1 cellular context compared by ENCODE assay signal in the genomic region with DNA sequence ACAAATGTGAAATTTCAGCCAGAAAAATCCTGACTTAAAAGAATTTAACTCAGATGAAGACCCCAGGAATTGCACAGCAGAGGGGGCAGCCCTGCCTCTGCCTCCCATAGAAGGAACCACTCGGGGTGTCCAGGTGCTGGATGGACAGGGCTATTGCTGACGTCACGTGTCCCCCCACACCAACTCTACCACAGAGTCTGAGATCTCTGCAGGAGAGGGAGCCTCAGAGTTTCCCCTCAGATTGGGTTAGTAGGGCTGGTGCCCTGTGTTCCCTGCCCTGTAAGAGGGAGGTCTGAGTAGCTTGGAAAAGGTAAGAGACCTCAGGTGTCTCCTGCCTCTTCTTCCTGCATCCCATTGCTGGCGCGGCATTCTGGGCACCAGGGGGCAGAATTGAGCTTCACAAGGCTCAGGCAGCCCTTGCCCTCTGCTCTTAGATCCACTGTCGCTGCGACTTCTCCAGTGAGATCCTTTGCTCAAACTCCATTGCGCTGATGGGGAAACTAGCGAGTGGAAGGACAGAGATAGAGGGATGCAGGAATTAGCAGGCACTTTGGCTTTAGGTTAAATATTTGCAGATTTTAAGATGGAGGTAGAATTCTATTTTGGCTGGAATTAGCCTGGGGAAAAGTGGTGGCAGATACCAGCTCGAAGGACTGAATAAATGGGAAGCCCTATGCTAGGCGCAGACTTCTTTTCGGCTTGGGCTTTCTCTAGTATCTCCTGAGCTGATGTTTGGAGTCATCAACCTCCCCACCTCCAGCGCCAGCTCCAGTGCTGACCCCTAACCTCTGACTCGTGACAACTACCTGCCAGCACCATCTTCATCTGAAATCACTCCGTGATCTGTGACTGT.
TF ChIP-seq lines count a peak whose summit lies in the region.

No MANE protein-coding gene starts in this region.

TF ChIP-seq in K562, 482 proteins besides CTCF, POLR2A, EP300 and RAD21 (continued from another document and continues in another):
- TF ChIP-seq, protein P1, sequence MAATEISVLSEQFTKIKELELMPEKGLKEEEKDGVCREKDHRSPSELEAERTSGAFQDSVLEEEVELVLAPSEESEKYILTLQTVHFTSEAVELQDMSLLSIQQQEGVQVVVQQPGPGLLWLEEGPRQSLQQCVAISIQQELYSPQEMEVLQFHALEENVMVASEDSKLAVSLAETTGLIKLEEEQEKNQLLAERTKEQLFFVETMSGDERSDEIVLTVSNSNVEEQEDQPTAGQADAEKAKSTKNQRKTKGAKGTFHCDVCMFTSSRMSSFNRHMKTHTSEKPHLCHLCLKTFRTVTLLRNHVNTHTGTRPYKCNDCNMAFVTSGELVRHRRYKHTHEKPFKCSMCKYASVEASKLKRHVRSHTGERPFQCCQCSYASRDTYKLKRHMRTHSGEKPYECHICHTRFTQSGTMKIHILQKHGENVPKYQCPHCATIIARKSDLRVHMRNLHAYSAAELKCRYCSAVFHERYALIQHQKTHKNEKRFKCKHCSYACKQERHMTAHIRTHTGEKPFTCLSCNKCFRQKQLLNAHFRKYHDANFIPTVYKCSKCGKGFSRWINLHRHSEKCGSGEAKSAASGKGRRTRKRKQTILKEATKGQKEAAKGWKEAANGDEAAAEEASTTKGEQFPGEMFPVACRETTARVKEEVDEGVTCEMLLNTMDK (IDR thresholded peaks at IDR 0.05; ENCODE audit: borderline replicate concordance, insufficient read depth, low read depth, low read length, poor library complexity, severe bottlenecking): no peak
- TF ChIP-seq GTF2A2 (tag; IDR thresholded peaks at IDR 0.05) (no peak), HMG20B (CRISPR knock-in tag; IDR thresholded peaks at IDR 0.05) (no peak), KLF16 (IDR thresholded peaks at IDR 0.05) (peak; percentile 36; the same call in 1 of the 2 replicates), HNRNPK (IDR thresholded peaks at IDR 0.05; ENCODE audit: low read depth, low read length, poor library complexity, severe bottlenecking) (no peak), SIN3B (IDR thresholded peaks at IDR 0.05; ENCODE audit: low read depth) (no peak), TEAD1 (CRISPR knock-in tag; IDR thresholded peaks at IDR 0.05) (peak in 1 of 2 experiments; percentile 97; a peak in 2 of 4 replicates), LCOR (CRISPR knock-in tag; IDR thresholded peaks at IDR 0.05) (no peak), ZNF644 (tag; IDR thresholded peaks at IDR 0.05; ENCODE audit: low read depth) (no peak), CC2D1A (IDR thresholded peaks at IDR 0.05) (peak; percentile 62; the same call in 1 of the 2 replicates), ZBTB7A (IDR thresholded peaks at IDR 0.05; ENCODE audit: borderline replicate concordance, control insufficient read depth, low read depth, low read length) (no peak), RFX1 (IDR thresholded peaks at IDR 0.05) (no peak), PCBP2 (IDR thresholded peaks at IDR 0.05; ENCODE audit: low read depth, low read length, poor library complexity, severe bottlenecking) (no peak), SMARCB1 (IDR thresholded peaks at IDR 0.05; ENCODE audit: insufficient read length, low read depth) (no peak), BRD4 (IDR thresholded peaks at IDR 0.05) (no peak), ZNF282 (CRISPR knock-in tag; IDR thresholded peaks at IDR 0.05) (no peak), ZNF143 (CRISPR knock-in tag; IDR thresholded peaks at IDR 0.05) (no peak), L3MBTL2 (IDR thresholded peaks at IDR 0.05) (no peak), XRCC4 (IDR thresholded peaks at IDR 0.05; ENCODE audit: extremely low read depth, insufficient read depth, insufficient read length) (no peak), CAMTA2 (CRISPR knock-in tag; conservative IDR thresholded peaks at IDR 0.05) (no peak), SMARCA4 (IDR thresholded peaks at IDR 0.05) (no peak), ZNF764 (CRISPR knock-in tag; IDR thresholded peaks at IDR 0.05; ENCODE audit: low read depth) (no peak)
- TF ChIP-seq, protein P2, sequence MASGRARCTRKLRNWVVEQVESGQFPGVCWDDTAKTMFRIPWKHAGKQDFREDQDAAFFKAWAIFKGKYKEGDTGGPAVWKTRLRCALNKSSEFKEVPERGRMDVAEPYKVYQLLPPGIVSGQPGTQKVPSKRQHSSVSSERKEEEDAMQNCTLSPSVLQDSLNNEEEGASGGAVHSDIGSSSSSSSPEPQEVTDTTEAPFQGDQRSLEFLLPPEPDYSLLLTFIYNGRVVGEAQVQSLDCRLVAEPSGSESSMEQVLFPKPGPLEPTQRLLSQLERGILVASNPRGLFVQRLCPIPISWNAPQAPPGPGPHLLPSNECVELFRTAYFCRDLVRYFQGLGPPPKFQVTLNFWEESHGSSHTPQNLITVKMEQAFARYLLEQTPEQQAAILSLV (tag; IDR thresholded peaks at IDR 0.05): no peak
- TF ChIP-seq, protein P3, sequence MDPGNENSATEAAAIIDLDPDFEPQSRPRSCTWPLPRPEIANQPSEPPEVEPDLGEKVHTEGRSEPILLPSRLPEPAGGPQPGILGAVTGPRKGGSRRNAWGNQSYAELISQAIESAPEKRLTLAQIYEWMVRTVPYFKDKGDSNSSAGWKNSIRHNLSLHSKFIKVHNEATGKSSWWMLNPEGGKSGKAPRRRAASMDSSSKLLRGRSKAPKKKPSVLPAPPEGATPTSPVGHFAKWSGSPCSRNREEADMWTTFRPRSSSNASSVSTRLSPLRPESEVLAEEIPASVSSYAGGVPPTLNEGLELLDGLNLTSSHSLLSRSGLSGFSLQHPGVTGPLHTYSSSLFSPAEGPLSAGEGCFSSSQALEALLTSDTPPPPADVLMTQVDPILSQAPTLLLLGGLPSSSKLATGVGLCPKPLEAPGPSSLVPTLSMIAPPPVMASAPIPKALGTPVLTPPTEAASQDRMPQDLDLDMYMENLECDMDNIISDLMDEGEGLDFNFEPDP (CRISPR knock-in tag; IDR thresholded peaks at IDR 0.05): no peak
- TF ChIP-seq, protein P4, sequence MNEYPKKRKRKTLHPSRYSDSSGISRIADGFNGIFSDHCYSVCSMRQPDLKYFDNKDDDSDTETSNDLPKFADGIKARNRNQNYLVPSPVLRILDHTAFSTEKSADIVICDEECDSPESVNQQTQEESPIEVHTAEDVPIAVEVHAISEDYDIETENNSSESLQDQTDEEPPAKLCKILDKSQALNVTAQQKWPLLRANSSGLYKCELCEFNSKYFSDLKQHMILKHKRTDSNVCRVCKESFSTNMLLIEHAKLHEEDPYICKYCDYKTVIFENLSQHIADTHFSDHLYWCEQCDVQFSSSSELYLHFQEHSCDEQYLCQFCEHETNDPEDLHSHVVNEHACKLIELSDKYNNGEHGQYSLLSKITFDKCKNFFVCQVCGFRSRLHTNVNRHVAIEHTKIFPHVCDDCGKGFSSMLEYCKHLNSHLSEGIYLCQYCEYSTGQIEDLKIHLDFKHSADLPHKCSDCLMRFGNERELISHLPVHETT (CRISPR knock-in tag; conservative IDR thresholded peaks at IDR 0.05 in 1 of 2, IDR thresholded peaks at IDR 0.05 in 1 of 2): no peak
- TF ChIP-seq, protein P5, sequence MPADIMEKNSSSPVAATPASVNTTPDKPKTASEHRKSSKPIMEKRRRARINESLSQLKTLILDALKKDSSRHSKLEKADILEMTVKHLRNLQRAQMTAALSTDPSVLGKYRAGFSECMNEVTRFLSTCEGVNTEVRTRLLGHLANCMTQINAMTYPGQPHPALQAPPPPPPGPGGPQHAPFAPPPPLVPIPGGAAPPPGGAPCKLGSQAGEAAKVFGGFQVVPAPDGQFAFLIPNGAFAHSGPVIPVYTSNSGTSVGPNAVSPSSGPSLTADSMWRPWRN (IDR thresholded peaks at IDR 0.05; ENCODE audit: low read depth): no peak
- TF ChIP-seq, protein P6, sequence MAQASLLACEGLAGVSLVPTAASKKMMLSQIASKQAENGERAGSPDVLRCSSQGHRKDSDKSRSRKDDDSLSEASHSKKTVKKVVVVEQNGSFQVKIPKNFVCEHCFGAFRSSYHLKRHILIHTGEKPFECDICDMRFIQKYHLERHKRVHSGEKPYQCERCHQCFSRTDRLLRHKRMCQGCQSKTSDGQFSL (CRISPR knock-in tag; IDR thresholded peaks at IDR 0.05): no peak
- TF ChIP-seq, protein P6 (tag; IDR thresholded peaks at IDR 0.05): no peak
- TF ChIP-seq, protein P7, sequence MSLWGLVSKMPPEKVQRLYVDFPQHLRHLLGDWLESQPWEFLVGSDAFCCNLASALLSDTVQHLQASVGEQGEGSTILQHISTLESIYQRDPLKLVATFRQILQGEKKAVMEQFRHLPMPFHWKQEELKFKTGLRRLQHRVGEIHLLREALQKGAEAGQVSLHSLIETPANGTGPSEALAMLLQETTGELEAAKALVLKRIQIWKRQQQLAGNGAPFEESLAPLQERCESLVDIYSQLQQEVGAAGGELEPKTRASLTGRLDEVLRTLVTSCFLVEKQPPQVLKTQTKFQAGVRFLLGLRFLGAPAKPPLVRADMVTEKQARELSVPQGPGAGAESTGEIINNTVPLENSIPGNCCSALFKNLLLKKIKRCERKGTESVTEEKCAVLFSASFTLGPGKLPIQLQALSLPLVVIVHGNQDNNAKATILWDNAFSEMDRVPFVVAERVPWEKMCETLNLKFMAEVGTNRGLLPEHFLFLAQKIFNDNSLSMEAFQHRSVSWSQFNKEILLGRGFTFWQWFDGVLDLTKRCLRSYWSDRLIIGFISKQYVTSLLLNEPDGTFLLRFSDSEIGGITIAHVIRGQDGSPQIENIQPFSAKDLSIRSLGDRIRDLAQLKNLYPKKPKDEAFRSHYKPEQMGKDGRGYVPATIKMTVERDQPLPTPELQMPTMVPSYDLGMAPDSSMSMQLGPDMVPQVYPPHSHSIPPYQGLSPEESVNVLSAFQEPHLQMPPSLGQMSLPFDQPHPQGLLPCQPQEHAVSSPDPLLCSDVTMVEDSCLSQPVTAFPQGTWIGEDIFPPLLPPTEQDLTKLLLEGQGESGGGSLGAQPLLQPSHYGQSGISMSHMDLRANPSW (CRISPR knock-in tag; IDR thresholded peaks at IDR 0.05): no peak
- TF ChIP-seq, protein P8, sequence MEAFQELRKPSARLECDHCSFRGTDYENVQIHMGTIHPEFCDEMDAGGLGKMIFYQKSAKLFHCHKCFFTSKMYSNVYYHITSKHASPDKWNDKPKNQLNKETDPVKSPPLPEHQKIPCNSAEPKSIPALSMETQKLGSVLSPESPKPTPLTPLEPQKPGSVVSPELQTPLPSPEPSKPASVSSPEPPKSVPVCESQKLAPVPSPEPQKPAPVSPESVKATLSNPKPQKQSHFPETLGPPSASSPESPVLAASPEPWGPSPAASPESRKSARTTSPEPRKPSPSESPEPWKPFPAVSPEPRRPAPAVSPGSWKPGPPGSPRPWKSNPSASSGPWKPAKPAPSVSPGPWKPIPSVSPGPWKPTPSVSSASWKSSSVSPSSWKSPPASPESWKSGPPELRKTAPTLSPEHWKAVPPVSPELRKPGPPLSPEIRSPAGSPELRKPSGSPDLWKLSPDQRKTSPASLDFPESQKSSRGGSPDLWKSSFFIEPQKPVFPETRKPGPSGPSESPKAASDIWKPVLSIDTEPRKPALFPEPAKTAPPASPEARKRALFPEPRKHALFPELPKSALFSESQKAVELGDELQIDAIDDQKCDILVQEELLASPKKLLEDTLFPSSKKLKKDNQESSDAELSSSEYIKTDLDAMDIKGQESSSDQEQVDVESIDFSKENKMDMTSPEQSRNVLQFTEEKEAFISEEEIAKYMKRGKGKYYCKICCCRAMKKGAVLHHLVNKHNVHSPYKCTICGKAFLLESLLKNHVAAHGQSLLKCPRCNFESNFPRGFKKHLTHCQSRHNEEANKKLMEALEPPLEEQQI (IDR thresholded peaks at IDR 0.05): no peak
- TF ChIP-seq, protein P9, sequence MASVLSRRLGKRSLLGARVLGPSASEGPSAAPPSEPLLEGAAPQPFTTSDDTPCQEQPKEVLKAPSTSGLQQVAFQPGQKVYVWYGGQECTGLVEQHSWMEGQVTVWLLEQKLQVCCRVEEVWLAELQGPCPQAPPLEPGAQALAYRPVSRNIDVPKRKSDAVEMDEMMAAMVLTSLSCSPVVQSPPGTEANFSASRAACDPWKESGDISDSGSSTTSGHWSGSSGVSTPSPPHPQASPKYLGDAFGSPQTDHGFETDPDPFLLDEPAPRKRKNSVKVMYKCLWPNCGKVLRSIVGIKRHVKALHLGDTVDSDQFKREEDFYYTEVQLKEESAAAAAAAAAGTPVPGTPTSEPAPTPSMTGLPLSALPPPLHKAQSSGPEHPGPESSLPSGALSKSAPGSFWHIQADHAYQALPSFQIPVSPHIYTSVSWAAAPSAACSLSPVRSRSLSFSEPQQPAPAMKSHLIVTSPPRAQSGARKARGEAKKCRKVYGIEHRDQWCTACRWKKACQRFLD (CRISPR knock-in tag; IDR thresholded peaks at IDR 0.05): no peak
